Comparison of ENCODE assay signal across 1 cellular context in the genomic region with DNA sequence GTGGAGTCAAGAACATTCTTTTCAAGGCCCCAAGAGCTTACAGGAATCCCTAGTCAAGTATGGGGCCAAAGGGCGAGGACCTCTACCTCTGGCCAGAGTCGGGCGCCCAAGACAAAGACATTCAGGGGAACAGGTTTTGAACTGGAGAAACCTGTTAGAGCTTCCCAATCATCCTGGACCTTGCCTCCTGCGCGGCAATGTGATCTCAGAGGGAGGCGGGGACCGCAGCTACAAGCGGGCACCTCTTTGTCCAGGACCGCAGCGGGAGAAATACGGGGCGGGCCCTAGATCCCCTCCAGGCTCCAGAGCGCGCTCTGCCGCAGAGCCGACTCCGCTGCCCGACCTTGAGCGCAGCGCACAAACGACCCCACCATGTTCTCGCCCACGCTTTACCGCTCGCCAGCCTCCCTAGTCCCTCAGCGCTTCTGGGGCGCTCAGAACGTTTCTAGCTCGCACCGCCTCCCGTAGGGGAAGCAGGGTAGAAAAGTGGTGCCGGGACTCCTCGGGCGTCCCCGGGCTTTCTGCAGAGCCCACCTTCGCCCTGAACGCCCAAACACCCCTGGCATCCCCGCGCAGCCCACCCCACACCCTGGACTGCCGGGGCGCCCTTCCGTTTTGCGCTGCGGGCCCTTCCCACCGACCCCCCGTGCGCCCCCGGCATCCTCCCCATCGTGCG.
TF ChIP-seq lines count a peak whose summit lies in the region.

No MANE protein-coding gene starts in this region.

TF ChIP-seq in HEK293, 187 proteins besides CTCF, POLR2A, EP300 and RAD21 (continued from another document and continues in another):
- TF ChIP-seq EGR2 (tag by site-specific recombination; IDR thresholded peaks at IDR 0.05; ENCODE audit: low read depth) (peak; percentile 65), ZBTB48 (tag by site-specific recombination; IDR thresholded peaks at IDR 0.05) (peak; percentile 73; the same call in 1 of the 2 replicates), MZF1 (tag by site-specific recombination; IDR thresholded peaks at IDR 0.05; ENCODE audit: borderline replicate concordance) (peak; percentile 11; the same call in 1 of the 2 replicates), ZNF24 (tag by site-specific recombination; IDR thresholded peaks at IDR 0.05) (no peak), ZFHX2 (tag by site-specific recombination; conservative IDR thresholded peaks at IDR 0.05) (peak; percentile 85), ZNF211 (tag by site-specific recombination; IDR thresholded peaks at IDR 0.05; ENCODE audit: low read depth) (no peak), KLF8 (tag by site-specific recombination; IDR thresholded peaks at IDR 0.05) (peak; percentile 34; the same call in 1 of the 2 replicates), ZNF140 (tag by site-specific recombination; IDR thresholded peaks at IDR 0.05) (no peak), GLIS1 (tag by site-specific recombination; IDR thresholded peaks at IDR 0.05) (peak; percentile 61), ZNF350 (tag by site-specific recombination; IDR thresholded peaks at IDR 0.05) (no peak), ZBTB8A (tag by site-specific recombination; IDR thresholded peaks at IDR 0.05) (peak; percentile 90), SP2 (tag by site-specific recombination; IDR thresholded peaks at IDR 0.05) (peak; percentile 45), ZNF324 (tag by site-specific recombination; IDR thresholded peaks at IDR 0.05) (0 out of 2 replicates have a peak, but pooled peaks have one; percentile 18), ZBTB7A (tag by site-specific recombination; IDR thresholded peaks at IDR 0.05; ENCODE audit: low read depth) (peak; percentile 91), ZNF341 (tag by site-specific recombination; IDR thresholded peaks at IDR 0.05; ENCODE audit: low read depth) (peak; percentile 83; the same call in 1 of the 2 replicates), ZBTB1 (tag by site-specific recombination; IDR thresholded peaks at IDR 0.05) (no peak), ZNF600 (tag by site-specific recombination; IDR thresholded peaks at IDR 0.05) (peak; percentile 98), SCRT1 (tag by site-specific recombination; IDR thresholded peaks at IDR 0.05; ENCODE audit: borderline replicate concordance) (0 out of 2 replicates have a peak, but pooled peaks have one; percentile 76), ZNF354C (tag by site-specific recombination; IDR thresholded peaks at IDR 0.05; ENCODE audit: borderline replicate concordance, low read depth) (no peak), ZNF391 (tag by site-specific recombination; IDR thresholded peaks at IDR 0.05; ENCODE audit: borderline replicate concordance, low read depth) (no peak), ZNF76 (tag by site-specific recombination; IDR thresholded peaks at IDR 0.05; ENCODE audit: borderline replicate concordance, low read depth) (peak; percentile 87), ZSCAN23 (tag by site-specific recombination; IDR thresholded peaks at IDR 0.05) (0 out of 2 replicates have a peak, but pooled peaks have one; percentile 40), ZBTB17 (tag by site-specific recombination; IDR thresholded peaks at IDR 0.05) (peak; percentile 47), ZEB2 (tag by site-specific recombination; IDR thresholded peaks at IDR 0.05) (peak; percentile 34; the same call in 1 of the 2 replicates), KLF9 (tag by site-specific recombination; IDR thresholded peaks at IDR 0.05; ENCODE audit: low read depth) (no peak), ZNF621 (tag by site-specific recombination; IDR thresholded peaks at IDR 0.05) (no peak), KLF10 (tag by site-specific recombination; IDR thresholded peaks at IDR 0.05) (0 out of 2 replicates have a peak, but pooled peaks have one; percentile 19), ZXDB (tag by site-specific recombination; IDR thresholded peaks at IDR 0.05) (peak; percentile 71), ZNF660 (tag by site-specific recombination; IDR thresholded peaks at IDR 0.05) (peak; percentile 50; the same call in 1 of the 2 replicates), ZNF2 (tag by site-specific recombination; IDR thresholded peaks at IDR 0.05) (0 out of 2 replicates have a peak, but pooled peaks have one; percentile 26)
- TF ChIP-seq, protein P1, sequence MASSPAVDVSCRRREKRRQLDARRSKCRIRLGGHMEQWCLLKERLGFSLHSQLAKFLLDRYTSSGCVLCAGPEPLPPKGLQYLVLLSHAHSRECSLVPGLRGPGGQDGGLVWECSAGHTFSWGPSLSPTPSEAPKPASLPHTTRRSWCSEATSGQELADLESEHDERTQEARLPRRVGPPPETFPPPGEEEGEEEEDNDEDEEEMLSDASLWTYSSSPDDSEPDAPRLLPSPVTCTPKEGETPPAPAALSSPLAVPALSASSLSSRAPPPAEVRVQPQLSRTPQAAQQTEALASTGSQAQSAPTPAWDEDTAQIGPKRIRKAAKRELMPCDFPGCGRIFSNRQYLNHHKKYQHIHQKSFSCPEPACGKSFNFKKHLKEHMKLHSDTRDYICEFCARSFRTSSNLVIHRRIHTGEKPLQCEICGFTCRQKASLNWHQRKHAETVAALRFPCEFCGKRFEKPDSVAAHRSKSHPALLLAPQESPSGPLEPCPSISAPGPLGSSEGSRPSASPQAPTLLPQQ (tag by site-specific recombination; IDR thresholded peaks at IDR 0.05): peak; percentile 75
- TF ChIP-seq, protein P2, sequence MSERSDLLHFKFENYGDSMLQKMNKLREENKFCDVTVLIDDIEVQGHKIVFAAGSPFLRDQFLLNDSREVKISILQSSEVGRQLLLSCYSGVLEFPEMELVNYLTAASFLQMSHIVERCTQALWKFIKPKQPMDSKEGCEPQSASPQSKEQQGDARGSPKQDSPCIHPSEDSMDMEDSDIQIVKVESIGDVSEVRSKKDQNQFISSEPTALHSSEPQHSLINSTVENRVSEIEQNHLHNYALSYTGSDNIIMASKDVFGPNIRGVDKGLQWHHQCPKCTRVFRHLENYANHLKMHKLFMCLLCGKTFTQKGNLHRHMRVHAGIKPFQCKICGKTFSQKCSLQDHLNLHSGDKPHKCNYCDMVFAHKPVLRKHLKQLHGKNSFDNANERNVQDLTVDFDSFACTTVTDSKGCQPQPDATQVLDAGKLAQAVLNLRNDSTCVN (tag by site-specific recombination; optimal IDR thresholded peaks at IDR 0.05): peak; percentile 83
- TF ChIP-seq, protein P3, sequence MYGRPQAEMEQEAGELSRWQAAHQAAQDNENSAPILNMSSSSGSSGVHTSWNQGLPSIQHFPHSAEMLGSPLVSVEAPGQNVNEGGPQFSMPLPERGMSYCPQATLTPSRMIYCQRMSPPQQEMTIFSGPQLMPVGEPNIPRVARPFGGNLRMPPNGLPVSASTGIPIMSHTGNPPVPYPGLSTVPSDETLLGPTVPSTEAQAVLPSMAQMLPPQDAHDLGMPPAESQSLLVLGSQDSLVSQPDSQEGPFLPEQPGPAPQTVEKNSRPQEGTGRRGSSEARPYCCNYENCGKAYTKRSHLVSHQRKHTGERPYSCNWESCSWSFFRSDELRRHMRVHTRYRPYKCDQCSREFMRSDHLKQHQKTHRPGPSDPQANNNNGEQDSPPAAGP (tag by site-specific recombination; IDR thresholded peaks at IDR 0.05): 0 out of 2 replicates have a peak, but pooled peaks have one; percentile 42
- TF ChIP-seq, protein P4, sequence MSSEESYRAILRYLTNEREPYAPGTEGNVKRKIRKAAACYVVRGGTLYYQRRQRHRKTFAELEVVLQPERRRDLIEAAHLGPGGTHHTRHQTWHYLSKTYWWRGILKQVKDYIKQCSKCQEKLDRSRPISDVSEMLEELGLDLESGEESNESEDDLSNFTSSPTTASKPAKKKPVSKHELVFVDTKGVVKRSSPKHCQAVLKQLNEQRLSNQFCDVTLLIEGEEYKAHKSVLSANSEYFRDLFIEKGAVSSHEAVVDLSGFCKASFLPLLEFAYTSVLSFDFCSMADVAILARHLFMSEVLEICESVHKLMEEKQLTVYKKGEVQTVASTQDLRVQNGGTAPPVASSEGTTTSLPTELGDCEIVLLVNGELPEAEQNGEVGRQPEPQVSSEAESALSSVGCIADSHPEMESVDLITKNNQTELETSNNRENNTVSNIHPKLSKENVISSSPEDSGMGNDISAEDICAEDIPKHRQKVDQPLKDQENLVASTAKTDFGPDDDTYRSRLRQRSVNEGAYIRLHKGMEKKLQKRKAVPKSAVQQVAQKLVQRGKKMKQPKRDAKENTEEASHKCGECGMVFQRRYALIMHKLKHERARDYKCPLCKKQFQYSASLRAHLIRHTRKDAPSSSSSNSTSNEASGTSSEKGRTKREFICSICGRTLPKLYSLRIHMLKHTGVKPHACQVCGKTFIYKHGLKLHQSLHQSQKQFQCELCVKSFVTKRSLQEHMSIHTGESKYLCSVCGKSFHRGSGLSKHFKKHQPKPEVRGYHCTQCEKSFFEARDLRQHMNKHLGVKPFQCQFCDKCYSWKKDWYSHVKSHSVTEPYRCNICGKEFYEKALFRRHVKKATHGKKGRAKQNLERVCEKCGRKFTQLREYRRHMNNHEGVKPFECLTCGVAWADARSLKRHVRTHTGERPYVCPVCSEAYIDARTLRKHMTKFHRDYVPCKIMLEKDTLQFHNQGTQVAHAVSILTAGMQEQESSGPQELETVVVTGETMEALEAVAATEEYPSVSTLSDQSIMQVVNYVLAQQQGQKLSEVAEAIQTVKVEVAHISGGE (tag by site-specific recombination; conservative IDR thresholded peaks at IDR 0.05; ENCODE audit: low read depth): peak; percentile 49
- TF ChIP-seq, protein P5, sequence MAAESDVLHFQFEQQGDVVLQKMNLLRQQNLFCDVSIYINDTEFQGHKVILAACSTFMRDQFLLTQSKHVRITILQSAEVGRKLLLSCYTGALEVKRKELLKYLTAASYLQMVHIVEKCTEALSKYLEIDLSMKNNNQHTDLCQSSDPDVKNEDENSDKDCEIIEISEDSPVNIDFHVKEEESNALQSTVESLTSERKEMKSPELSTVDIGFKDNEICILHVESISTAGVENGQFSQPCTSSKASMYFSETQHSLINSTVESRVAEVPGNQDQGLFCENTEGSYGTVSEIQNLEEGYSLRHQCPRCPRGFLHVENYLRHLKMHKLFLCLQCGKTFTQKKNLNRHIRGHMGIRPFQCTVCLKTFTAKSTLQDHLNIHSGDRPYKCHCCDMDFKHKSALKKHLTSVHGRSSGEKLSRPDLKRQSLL (tag by site-specific recombination; IDR thresholded peaks at IDR 0.05): peak; percentile 94
- TF ChIP-seq, protein P6, sequence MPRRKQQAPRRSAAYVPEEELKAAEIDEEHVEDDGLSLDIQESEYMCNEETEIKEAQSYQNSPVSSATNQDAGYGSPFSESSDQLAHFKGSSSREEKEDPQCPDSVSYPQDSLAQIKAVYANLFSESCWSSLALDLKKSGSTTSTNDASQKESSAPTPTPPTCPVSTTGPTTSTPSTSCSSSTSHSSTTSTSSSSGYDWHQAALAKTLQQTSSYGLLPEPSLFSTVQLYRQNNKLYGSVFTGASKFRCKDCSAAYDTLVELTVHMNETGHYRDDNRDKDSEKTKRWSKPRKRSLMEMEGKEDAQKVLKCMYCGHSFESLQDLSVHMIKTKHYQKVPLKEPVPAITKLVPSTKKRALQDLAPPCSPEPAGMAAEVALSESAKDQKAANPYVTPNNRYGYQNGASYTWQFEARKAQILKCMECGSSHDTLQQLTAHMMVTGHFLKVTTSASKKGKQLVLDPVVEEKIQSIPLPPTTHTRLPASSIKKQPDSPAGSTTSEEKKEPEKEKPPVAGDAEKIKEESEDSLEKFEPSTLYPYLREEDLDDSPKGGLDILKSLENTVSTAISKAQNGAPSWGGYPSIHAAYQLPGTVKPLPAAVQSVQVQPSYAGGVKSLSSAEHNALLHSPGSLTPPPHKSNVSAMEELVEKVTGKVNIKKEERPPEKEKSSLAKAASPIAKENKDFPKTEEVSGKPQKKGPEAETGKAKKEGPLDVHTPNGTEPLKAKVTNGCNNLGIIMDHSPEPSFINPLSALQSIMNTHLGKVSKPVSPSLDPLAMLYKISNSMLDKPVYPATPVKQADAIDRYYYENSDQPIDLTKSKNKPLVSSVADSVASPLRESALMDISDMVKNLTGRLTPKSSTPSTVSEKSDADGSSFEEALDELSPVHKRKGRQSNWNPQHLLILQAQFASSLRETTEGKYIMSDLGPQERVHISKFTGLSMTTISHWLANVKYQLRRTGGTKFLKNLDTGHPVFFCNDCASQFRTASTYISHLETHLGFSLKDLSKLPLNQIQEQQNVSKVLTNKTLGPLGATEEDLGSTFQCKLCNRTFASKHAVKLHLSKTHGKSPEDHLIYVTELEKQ (tag by site-specific recombination; IDR thresholded peaks at IDR 0.05; ENCODE audit: borderline replicate concordance): no peak
- TF ChIP-seq, protein P7, sequence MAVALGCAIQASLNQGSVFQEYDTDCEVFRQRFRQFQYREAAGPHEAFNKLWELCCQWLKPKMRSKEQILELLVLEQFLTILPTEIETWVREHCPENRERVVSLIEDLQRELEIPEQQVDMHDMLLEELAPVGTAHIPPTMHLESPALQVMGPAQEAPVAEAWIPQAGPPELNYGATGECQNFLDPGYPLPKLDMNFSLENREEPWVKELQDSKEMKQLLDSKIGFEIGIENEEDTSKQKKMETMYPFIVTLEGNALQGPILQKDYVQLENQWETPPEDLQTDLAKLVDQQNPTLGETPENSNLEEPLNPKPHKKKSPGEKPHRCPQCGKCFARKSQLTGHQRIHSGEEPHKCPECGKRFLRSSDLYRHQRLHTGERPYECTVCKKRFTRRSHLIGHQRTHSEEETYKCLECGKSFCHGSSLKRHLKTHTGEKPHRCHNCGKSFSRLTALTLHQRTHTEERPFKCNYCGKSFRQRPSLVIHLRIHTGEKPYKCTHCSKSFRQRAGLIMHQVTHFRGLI (tag by site-specific recombination; IDR thresholded peaks at IDR 0.05): 0 out of 2 replicates have a peak, but pooled peaks have one; percentile 23
